35 cellular contexts compared by ENCODE assay signal in the genomic region with DNA sequence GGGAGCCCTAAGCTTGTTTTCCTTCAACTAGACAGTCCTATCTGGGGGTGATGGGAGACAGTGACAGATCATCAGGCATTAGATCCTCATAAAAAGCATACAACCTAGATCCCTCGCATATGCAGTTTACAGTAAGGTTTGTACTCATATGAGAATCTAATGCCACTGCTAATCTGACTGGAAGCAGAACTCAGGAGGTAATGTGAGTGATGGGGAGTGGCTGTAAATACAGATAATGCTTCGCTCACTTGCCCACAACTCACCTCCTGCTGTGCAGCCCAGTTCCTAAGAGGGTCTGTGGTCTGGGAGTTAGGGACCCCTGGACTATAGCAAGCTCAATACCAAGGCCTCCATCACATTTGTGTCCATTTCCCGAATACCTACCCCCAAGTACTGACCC.
"Had no signal": no experiment of that assay in that cellular context is flagged by ENCODE, and none has a peak within 500 bp of the region (broad histone marks: within the 10 kb centered on the region; RNA-seq: fewer than 3 reads in every experiment).

No MANE protein-coding gene starts in this region.

- DNase-seq: Karpas-422, Kasumi-1, KG1, MG63, MM.1S, MV-4-11, NCI-H1048, NCI-H1092, NCI-H1092 treated with DMSO at 0.1 percent for 48 hours, NCI-H1105, NCI-H1105 treated with DMSO at 0.1 percent for 48 hours, NCI-H1417, NCI-H1417 treated with DMSO at 0.1 percent for 48 hours, NCI-H1436, NCI-H1436 treated with DMSO at 0.1 percent for 48 hours, NCI-H146, NCI-H1694, NCI-H1694 treated with DMSO at 0.1 percent for 48 hours, NCI-H187, NCI-H187 treated with DMSO at 0.1 percent for 48 hours, NCI-H1930, NCI-H2029, NCI-H2029 treated with DMSO at 0.1 percent for 48 hours, NCI-H2081, NCI-H2081 treated with DMSO at 0.1 percent for 48 hours, NCI-H2107, NCI-H2171, NCI-H2171 treated with DMSO at 0.1 percent for 48 hours, NCI-H2227 treated with DMSO at 0.1 percent for 48 hours, NCI-H226, NCI-H345, NCI-H446, NCI-H446 treated with DMSO at 0.1 percent for 48 hours, NCI-H510A had no signal

- H3K27me3 ChIP-seq: MG63 had no signal

- H3K4me3 ChIP-seq: MG63 had no signal

- H3K36me3 ChIP-seq: MG63 had no signal

- H3K27ac ChIP-seq: KMS-11 had no signal
